1 cellular context compared by ENCODE assay signal in the genomic region with DNA sequence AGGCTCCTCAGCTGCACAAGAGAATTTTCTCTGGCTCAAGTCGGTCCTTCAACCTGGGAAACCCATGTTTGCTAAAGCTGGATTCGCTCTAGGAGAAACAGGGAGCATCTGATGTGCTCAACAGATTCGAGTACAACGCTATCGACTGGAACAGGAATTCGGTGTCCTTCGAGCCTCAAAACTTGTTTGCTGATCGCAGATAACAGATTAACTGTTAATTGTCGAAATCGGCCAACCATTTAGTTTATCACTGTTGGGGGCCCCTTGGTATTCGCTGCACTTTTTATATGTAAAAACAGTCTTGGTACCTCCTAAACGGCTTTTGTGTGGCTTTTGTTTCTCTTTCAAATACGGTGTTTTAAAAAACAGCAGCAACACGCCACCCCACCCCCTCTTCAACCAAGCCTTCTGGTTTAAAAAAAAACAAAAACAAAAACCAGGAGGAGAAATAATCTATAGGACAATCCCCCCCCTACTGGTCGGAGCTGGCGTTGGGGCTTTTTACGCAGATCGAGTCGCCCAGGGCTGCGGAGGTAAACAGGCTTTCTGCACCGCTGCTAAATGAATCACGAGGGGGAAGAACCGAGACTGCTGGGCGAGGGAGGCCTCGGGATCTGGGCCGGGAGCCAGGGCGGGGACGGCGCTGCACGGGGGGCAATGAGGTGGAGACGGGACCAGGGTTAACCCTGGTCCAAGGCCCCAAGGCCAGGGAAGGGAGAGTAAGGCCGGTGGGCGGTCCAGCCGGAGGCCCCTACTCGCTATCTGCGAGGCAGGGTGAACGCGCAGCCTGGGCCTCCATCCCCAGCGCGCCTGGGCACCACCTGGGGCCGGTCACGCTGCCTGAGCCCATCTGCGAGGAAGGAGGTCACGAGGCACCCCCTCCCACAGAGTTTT.
TF ChIP-seq lines count a peak whose summit lies in the region.

No MANE protein-coding gene starts in this region.

TF ChIP-seq in K562, 482 proteins besides CTCF, POLR2A, EP300 and RAD21 (continued from another document and continues in another):
- TF ChIP-seq MLLT1 (IDR thresholded peaks at IDR 0.05) (no peak; a peak in 1 of 4 replicates), TAF9B (IDR thresholded peaks at IDR 0.05; ENCODE audit: partially characterized antibody) (no peak), CBFA2T3 (IDR thresholded peaks at IDR 0.05) (no peak), ZNF263 (CRISPR knock-in tag; IDR thresholded peaks at IDR 0.05; ENCODE audit: borderline replicate concordance) (peak; percentile 58; the same call in 1 of the 2 replicates), HMGN3 (IDR thresholded peaks at IDR 0.05; ENCODE audit: borderline replicate concordance, extremely low read depth, insufficient read length, low read depth, low read length) (peak; percentile 17), HNRNPUL1 (IDR thresholded peaks at IDR 0.05; ENCODE audit: low read length) (no peak), ELK3 (CRISPR knock-in tag; IDR thresholded peaks at IDR 0.05) (no peak), MTA2 (IDR thresholded peaks at IDR 0.05; ENCODE audit: low read depth) (no peak), SMAD1 (IDR thresholded peaks at IDR 0.05; ENCODE audit: low read depth, low read length, partially characterized antibody) (no peak), TEAD1 (CRISPR knock-in tag; IDR thresholded peaks at IDR 0.05) (no peak), ZFPM2 (CRISPR knock-in tag; IDR thresholded peaks at IDR 0.05) (no peak), KAT7 (CRISPR knock-in tag; IDR thresholded peaks at IDR 0.05; ENCODE audit: borderline replicate concordance) (peak; percentile 54; the same call in 1 of the 2 replicates), MCM3 (IDR thresholded peaks at IDR 0.05) (no peak), FOXO4 (CRISPR knock-in tag; IDR thresholded peaks at IDR 0.05) (no peak), ZNF695 (CRISPR knock-in tag; IDR thresholded peaks at IDR 0.05) (no peak), STAT5B (CRISPR knock-in tag; IDR thresholded peaks at IDR 0.05) (no peak), ARNT (IDR thresholded peaks at IDR 0.05) (peak in 1 of 2 experiments; percentile 80; a peak in 2 of 4 replicates), SFPQ (IDR thresholded peaks at IDR 0.05; ENCODE audit: low read depth, low read length) (no peak), ZNF324 (CRISPR knock-in tag; IDR thresholded peaks at IDR 0.05) (no peak), DNMT1 (IDR thresholded peaks at IDR 0.05) (no peak), FOXJ3 (CRISPR knock-in tag; IDR thresholded peaks at IDR 0.05) (peak; percentile 92), GABPB2 (CRISPR knock-in tag; conservative IDR thresholded peaks at IDR 0.05) (no peak), YY1 (IDR thresholded peaks at IDR 0.05; ENCODE audit: borderline replicate concordance in 1 of 3, control insufficient read depth in 1 of 3, extremely low read depth in 1 of 3, insufficient read depth in 3 of 3, insufficient read length in 1 of 3, insufficient replicate concordance in 2 of 3, low read depth in 1 of 3, low read length in 2 of 3) (no peak), ETV6 (IDR thresholded peaks at IDR 0.05; ENCODE audit: borderline replicate concordance in 1 of 2, low read depth in 2 of 2, low read length in 1 of 2) (0 out of 4 replicates have a peak, but pooled peaks of 1 of the 2 experiments have one; percentile 10), ETV6 (CRISPR knock-in tag; IDR thresholded peaks at IDR 0.05; ENCODE audit: borderline replicate concordance) (no peak), TCF3 (CRISPR knock-in tag; IDR thresholded peaks at IDR 0.05) (no peak), HNRNPH1 (optimal IDR thresholded peaks at IDR 0.05; ENCODE audit: low read depth, low read length) (no peak), NFE2 (IDR thresholded peaks at IDR 0.05; ENCODE audit: low read depth) (no peak), ZNF79 (CRISPR knock-in tag; IDR thresholded peaks at IDR 0.05; ENCODE audit: low read depth) (no peak), LEF1 (IDR thresholded peaks at IDR 0.05) (0 out of 2 replicates have a peak, but pooled peaks have one; percentile 58), USF1 (CRISPR knock-in tag; IDR thresholded peaks at IDR 0.05) (no peak), ZNF239 (CRISPR knock-in tag; IDR thresholded peaks at IDR 0.05) (no peak), ZNF311 (CRISPR knock-in tag; IDR thresholded peaks at IDR 0.05) (no peak)
- TF ChIP-seq, protein P1, sequence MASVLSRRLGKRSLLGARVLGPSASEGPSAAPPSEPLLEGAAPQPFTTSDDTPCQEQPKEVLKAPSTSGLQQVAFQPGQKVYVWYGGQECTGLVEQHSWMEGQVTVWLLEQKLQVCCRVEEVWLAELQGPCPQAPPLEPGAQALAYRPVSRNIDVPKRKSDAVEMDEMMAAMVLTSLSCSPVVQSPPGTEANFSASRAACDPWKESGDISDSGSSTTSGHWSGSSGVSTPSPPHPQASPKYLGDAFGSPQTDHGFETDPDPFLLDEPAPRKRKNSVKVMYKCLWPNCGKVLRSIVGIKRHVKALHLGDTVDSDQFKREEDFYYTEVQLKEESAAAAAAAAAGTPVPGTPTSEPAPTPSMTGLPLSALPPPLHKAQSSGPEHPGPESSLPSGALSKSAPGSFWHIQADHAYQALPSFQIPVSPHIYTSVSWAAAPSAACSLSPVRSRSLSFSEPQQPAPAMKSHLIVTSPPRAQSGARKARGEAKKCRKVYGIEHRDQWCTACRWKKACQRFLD (CRISPR knock-in tag; IDR thresholded peaks at IDR 0.05): peak; percentile 81
- TF ChIP-seq, protein P2, sequence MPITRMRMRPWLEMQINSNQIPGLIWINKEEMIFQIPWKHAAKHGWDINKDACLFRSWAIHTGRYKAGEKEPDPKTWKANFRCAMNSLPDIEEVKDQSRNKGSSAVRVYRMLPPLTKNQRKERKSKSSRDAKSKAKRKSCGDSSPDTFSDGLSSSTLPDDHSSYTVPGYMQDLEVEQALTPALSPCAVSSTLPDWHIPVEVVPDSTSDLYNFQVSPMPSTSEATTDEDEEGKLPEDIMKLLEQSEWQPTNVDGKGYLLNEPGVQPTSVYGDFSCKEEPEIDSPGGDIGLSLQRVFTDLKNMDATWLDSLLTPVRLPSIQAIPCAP (CRISPR knock-in tag; IDR thresholded peaks at IDR 0.05; ENCODE audit: borderline replicate concordance): no peak
- TF ChIP-seq, protein P3, sequence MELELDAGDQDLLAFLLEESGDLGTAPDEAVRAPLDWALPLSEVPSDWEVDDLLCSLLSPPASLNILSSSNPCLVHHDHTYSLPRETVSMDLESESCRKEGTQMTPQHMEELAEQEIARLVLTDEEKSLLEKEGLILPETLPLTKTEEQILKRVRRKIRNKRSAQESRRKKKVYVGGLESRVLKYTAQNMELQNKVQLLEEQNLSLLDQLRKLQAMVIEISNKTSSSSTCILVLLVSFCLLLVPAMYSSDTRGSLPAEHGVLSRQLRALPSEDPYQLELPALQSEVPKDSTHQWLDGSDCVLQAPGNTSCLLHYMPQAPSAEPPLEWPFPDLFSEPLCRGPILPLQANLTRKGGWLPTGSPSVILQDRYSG (tag; conservative IDR thresholded peaks at IDR 0.05; ENCODE audit: low read depth): no peak
- TF ChIP-seq, protein P4, sequence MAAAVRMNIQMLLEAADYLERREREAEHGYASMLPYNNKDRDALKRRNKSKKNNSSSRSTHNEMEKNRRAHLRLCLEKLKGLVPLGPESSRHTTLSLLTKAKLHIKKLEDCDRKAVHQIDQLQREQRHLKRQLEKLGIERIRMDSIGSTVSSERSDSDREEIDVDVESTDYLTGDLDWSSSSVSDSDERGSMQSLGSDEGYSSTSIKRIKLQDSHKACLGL (CRISPR knock-in tag; IDR thresholded peaks at IDR 0.05; ENCODE audit: borderline replicate concordance, poor library complexity, severe bottlenecking): no peak
- TF ChIP-seq, protein P5, sequence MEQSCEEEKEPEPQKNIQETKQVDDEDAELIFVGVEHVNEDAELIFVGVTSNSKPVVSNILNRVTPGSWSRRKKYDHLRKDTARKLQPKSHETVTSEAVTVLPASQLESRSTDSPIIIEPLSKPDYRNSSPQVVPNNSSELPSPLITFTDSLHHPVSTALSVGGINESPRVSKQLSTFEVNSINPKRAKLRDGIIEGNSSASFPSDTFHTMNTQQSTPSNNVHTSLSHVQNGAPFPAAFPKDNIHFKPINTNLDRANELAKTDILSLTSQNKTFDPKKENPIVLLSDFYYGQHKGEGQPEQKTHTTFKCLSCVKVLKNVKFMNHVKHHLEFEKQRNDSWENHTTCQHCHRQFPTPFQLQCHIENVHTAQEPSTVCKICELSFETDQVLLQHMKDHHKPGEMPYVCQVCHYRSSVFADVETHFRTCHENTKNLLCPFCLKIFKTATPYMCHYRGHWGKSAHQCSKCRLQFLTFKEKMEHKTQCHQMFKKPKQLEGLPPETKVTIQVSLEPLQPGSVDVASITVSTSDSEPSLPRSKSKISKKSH (CRISPR knock-in tag; IDR thresholded peaks at IDR 0.05): no peak
- TF ChIP-seq, protein P6, sequence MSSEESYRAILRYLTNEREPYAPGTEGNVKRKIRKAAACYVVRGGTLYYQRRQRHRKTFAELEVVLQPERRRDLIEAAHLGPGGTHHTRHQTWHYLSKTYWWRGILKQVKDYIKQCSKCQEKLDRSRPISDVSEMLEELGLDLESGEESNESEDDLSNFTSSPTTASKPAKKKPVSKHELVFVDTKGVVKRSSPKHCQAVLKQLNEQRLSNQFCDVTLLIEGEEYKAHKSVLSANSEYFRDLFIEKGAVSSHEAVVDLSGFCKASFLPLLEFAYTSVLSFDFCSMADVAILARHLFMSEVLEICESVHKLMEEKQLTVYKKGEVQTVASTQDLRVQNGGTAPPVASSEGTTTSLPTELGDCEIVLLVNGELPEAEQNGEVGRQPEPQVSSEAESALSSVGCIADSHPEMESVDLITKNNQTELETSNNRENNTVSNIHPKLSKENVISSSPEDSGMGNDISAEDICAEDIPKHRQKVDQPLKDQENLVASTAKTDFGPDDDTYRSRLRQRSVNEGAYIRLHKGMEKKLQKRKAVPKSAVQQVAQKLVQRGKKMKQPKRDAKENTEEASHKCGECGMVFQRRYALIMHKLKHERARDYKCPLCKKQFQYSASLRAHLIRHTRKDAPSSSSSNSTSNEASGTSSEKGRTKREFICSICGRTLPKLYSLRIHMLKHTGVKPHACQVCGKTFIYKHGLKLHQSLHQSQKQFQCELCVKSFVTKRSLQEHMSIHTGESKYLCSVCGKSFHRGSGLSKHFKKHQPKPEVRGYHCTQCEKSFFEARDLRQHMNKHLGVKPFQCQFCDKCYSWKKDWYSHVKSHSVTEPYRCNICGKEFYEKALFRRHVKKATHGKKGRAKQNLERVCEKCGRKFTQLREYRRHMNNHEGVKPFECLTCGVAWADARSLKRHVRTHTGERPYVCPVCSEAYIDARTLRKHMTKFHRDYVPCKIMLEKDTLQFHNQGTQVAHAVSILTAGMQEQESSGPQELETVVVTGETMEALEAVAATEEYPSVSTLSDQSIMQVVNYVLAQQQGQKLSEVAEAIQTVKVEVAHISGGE (CRISPR knock-in tag; IDR thresholded peaks at IDR 0.05): no peak
